2 cellular contexts compared by ENCODE assay signal in the genomic region with DNA sequence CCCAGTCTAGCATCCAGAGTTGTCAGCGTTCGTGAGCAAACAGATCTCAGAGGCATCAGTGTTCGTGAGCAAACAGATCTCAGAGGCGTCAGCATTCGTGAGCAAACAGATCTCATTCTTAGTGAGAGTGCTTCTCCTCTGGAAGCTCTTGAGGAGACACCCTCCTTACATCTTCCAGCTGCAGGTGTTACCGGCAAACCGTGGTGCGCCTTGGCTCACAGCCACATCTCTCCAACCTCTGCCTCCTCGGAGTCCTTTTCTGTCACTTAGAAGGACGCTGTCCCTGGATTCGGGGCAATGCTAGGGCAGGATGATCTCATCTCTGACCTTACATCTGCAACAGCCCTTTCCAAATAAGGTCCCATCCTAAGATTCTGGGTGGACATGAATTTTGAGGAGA.
TF ChIP-seq lines count a peak whose summit lies in the region.

No MANE protein-coding gene starts in this region.

TF ChIP-seq in H1, 55 proteins besides CTCF, POLR2A, EP300 and RAD21:
- TF ChIP-seq MAFK (IDR thresholded peaks at IDR 0.05; ENCODE audit: low read depth, low read length) (no peak), POU5F1 (IDR thresholded peaks at IDR 0.05; ENCODE audit: low read depth, low read length) (no peak), SIX5 (IDR thresholded peaks at IDR 0.05; ENCODE audit: low read depth, low read length) (no peak), SRF (IDR thresholded peaks at IDR 0.05; ENCODE audit: low read depth, low read length) (no peak), HDAC6 (IDR thresholded peaks at IDR 0.05; ENCODE audit: low read depth, low read length) (no peak), CEBPB (IDR thresholded peaks at IDR 0.05; ENCODE audit: low read depth, low read length) (no peak), BCL11A (IDR thresholded peaks at IDR 0.05; ENCODE audit: low read depth in 2 of 2, low read length in 2 of 2) (no peak), JUND (IDR thresholded peaks at IDR 0.05; ENCODE audit: low read length) (no peak)

TF ChIP-seq in GM12891, 5 proteins besides CTCF, POLR2A, EP300 and RAD21:
- TF ChIP-seq PAX5 (IDR thresholded peaks at IDR 0.05; ENCODE audit: insufficient read depth, low read length, severe bottlenecking) (no peak), POU2F2 (IDR thresholded peaks at IDR 0.05; ENCODE audit: low read depth, low read length) (no peak), POLR2AphosphoS5 (IDR thresholded peaks at IDR 0.05; ENCODE audit: low read depth, low read length) (no peak), TAF1 (IDR thresholded peaks at IDR 0.05; ENCODE audit: low read depth, low read length) (no peak), SPI1 (IDR thresholded peaks at IDR 0.05; ENCODE audit: low read depth, low read length) (no peak)
